ENCODE assay signal across 8 cellular contexts in the genomic region with DNA sequence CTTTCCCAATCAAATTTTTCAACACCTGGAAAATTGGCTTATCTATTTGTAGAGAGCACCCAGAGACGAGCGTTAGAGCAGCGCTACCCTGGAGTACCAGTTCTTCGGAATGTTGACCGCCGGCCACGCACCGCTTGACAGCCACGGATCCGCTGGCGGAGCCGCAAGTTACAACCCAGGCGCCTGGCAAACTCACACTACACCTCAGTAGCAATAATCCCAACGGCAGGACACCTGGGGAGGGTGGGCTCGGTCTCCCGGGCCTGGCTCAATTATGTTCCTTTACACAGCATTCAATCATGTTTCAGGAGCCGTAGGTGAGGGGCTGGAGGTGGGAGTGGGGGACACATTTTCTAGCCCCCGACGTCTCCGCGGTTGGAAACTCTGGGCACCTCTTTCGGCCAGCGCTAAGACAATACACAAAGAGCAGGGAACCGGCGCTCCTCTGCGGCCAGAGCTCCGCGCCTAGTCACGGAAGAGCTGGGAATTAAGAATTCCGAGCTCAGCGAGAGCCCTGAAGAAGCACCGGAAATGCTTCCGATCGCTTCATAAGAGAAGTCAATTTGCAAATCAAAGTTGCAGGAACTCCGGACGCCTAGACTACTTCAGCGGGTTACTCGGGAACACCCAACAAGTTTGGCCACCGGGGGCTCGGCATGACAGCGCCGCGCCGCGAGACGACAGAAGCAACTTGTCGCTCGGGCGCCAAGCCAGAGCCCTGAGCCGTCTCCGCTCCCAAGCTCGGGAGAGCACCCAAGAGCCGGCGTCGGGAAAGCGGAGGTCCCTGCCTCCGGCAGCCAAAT. TPM values are rescaled to one million over a fixed set of nuclear protein-coding genes. Genes with fewer than 3 reads are reported as not detected.
DNase-seq lines count a peak whose midpoint lies in the region; ATAC-seq and TF ChIP-seq lines count a peak whose summit lies in the region.

No MANE protein-coding gene starts in this region.

- H3K9me3 Mint-ChIP-seq in endodermal cell, result no peaks in the 10 kb centered on the region

- H3K36me3 Mint-ChIP-seq in endodermal cell (ENCODE audit: low read depth), result no peaks in the 10 kb centered on the region

- H3K36me3 ChIP-seq in endodermal cell (ENCODE audit: control insufficient read depth, insufficient read depth, low read length), result no peaks in the 10 kb centered on the region
- H3K36me3 ChIP-seq in subcutaneous abdominal adipose tissue (ENCODE audit: control insufficient read depth in 5 of 5, insufficient read depth in 5 of 5, low read length in 5 of 5), result no peaks in the 10 kb centered on the region

- peak overlapping the region; percentile 97 for H3K27ac Mint-ChIP-seq in endodermal cell

- peak overlapping the region; percentile 98 for H3K4me3 Mint-ChIP-seq in endodermal cell

- H3K27me3 ChIP-seq in endodermal cell (ENCODE audit: control insufficient read depth, insufficient read depth, low read length, poor library complexity, severe bottlenecking) (no peaks in the 10 kb centered on the region), subcutaneous abdominal adipose tissue (ENCODE audit: control insufficient read depth in 5 of 5, insufficient read depth in 4 of 5, low read length in 5 of 5) (no peaks in the 10 kb centered on the region)

- peak; percentile 26 for TF ChIP-seq CTCF in endodermal cell (conservative IDR thresholded peaks at IDR 0.05)

- peaks cover 41% of the 10 kb centered on the region for H3K4me1 Mint-ChIP-seq in endodermal cell

- peaks cover 6% of the 10 kb centered on the region for H3K4me1 ChIP-seq in endodermal cell (ENCODE audit: control insufficient read depth, insufficient read depth, low read length)
- peaks cover 3 to 31% (median 20%) of the 10 kb centered on the region in 5 donors for H3K4me1 ChIP-seq in subcutaneous abdominal adipose tissue (ENCODE audit: control insufficient read depth in 5 of 5, insufficient read depth in 5 of 5, low read length in 5 of 5)

- H3K27ac ChIP-seq in endodermal cell (ENCODE audit: low read depth, low read length) (no peak overlapping the region), subcutaneous abdominal adipose tissue (ENCODE audit: low read depth, low read length) (peak overlapping the region; percentile 77)

- peaks cover 10% of the 10 kb centered on the region for H3K27me3 Mint-ChIP-seq in endodermal cell (ENCODE audit: insufficient read depth)

- H3K9me3 ChIP-seq in endodermal cell (ENCODE audit: control insufficient read depth, low read length), result no peaks in the 10 kb centered on the region
- H3K9me3 ChIP-seq in subcutaneous abdominal adipose tissue (ENCODE audit: control insufficient read depth in 5 of 5, low read length in 5 of 5), result no peaks in the 10 kb centered on the region

- peak overlapping the region; percentile 98 for H3K4me3 ChIP-seq in endodermal cell (ENCODE audit: low read length)
- H3K4me3 ChIP-seq in subcutaneous abdominal adipose tissue (ENCODE audit: low read depth in 1 of 5, low read length in 5 of 5), result peak overlapping the region; percentile 83 to 99 (median 97)

- H3K9ac ChIP-seq in endodermal cell (ENCODE audit: extremely low read depth, low read length, poor library complexity, severe bottlenecking) (peak overlapping the region; percentile 74), subcutaneous abdominal adipose tissue (ENCODE audit: low read length in 5 of 5) (peak overlapping the region; percentile 90 to 94 (median 93))

- DNase-seq in DMS53 treated with DMSO at 0.1 percent for 48 hours (lab: John Stamatoyannopoulos, UW; ENCODE audit: unreplicated experiment) (peak; percentile 45), NCI-H1417 treated with DMSO at 0.1 percent for 48 hours (lab: John Stamatoyannopoulos, UW) (peak; percentile 41), endodermal cell (peak; percentile 88), lung microvascular endothelial cell (ENCODE audit: low read depth in 2 of 2) (peak; percentile 28 to 74), activated gamma-delta T cell treated with Interleukin-2 at 50 U/mL for 16 hours (no peak)
- DNase-seq in activated CD4-positive, alpha-beta T cell treated with anti-CD3 and anti-CD28 coated beads, Interleukin-2, amount 50 U/mL, for 48 hours, result peak; percentile 42 to 57

- 0% methylated on average over 43 to 57 of the region's 57 CpGs for WGBS in endodermal cell (ENCODE audit: insufficient coverage in 1 of 2, insufficient read length in 1 of 2), 2 experiments

- ATAC-seq in GM21723 (IDR thresholded peaks at IDR 0.05; ENCODE audit: unreplicated experiment), result peak; percentile 31

RNA-seq across cellular contexts. Expression of a gene that starts 1.0 kb away (rescaled TPM):
- total RNA-seq in endodermal cell (1 to 10 TPM; 5.7 to 6.9 TPM), lung microvascular endothelial cell (1.5 and 3.0 TPM in 2 replicates)
- polyA plus RNA-seq in endodermal cell (2013, experiment 1 of 2), result 4.1 TPM
- 4.2 TPM for polyA plus RNA-seq in endodermal cell (2013, experiment 2 of 2)
